30 cellular contexts compared by ENCODE assay signal in genomic region chr4:138095378-138095777, GRCh38.
"Had no signal": no experiment of that assay in that cellular context is flagged by ENCODE, and none has a peak within 500 bp of the region (broad histone marks: within the 10 kb centered on the region; RNA-seq: fewer than 3 reads in every experiment).

No MANE protein-coding gene starts in this region.

- H3K36me3 ChIP-seq: ascending aorta, breast epithelium had no signal

- DNase-seq: activated CD4-positive, alpha-beta memory T cell treated with anti-CD3 and anti-CD28 coated beads, Interleukin-2, amount 10 ng/mL, durations not matched to agents 7 days and 5 days; activated CD4-positive, alpha-beta T cell treated with anti-CD3 and anti-CD28 coated beads for 36 hours; activated CD4-positive, alpha-beta T cell treated with anti-CD3 and anti-CD28 coated beads, Interleukin-2, amount 10 ng/mL, durations not matched to agents 7 days and 5 days; activated CD4-positive, alpha-beta T cell treated with anti-CD3 and anti-CD28 coated beads, Interleukin-2, amount 50 U/mL, for 4 hours; activated CD4-positive, CD25-positive, alpha-beta regulatory T cell; activated CD4-positive, CD25-positive, alpha-beta regulatory T cell treated with anti-CD3 and anti-CD28 coated beads, Interleukin-2, amount 50 U/mL, for 72 hours; activated CD8-positive, alpha-beta memory T cell treated with anti-CD3 and anti-CD28 coated beads, Interleukin-2, amount 50 U/mL, for 48 hours; activated gamma-delta T cell; activated naive CD4-positive, alpha-beta T cell; activated naive CD4-positive, alpha-beta T cell treated with anti-CD3 and anti-CD28 coated beads, Interleukin-2, amount 10 ng/mL, durations not matched to agents 7 days and 5 days; activated naive CD8-positive, alpha-beta T cell treated with anti-CD3 and anti-CD28 coated beads, Interleukin-2, amount 10 ng/mL, durations not matched to agents 7 days and 5 days; activated T-cell treated with anti-CD3 and anti-CD28 coated beads for 4 hours; activated T-cell treated with anti-CD3 and anti-CD28 coated beads, Interleukin-2, amount 50 U/mL, for 24 hours; activated T-cell treated with anti-CD3 and anti-CD28 coated beads, Interleukin-2, amount 50 U/mL, for 72 hours; caudate nucleus; cortex of kidney; dermis blood vessel endothelial cell; effector CD4-positive, alpha-beta T cell; effector memory CD8-positive, alpha-beta T cell; foreskin fibroblast; head of caudate nucleus; T-helper 2 cell had no signal

- H3K27ac ChIP-seq: ascending aorta, breast epithelium, epithelial cell of prostate had no signal

- H3K9me3 ChIP-seq: ascending aorta, breast epithelium had no signal

- H3K27me3 Mint-ChIP-seq: activated CD4-positive, alpha-beta memory T cell treated with anti-CD3 and anti-CD28 coated beads, Interleukin-2, amount 10 ng/mL, durations not matched to agents 7 days and 5 days; activated CD4-positive, alpha-beta T cell treated with anti-CD3 and anti-CD28 coated beads, Interleukin-2, amount 10 ng/mL, durations not matched to agents 7 days and 5 days; activated naive CD4-positive, alpha-beta T cell treated with anti-CD3 and anti-CD28 coated beads, Interleukin-2, amount 10 ng/mL, durations not matched to agents 7 days and 5 days; activated T-cell treated with anti-CD3 and anti-CD28 coated beads, Interleukin-2, amount 50 U/mL, for 24 hours; effector memory CD8-positive, alpha-beta T cell had no signal

- H3K4me3 ChIP-seq: ascending aorta, breast epithelium had no signal

- H3K36me3 Mint-ChIP-seq: activated naive CD4-positive, alpha-beta T cell treated with anti-CD3 and anti-CD28 coated beads, Interleukin-2, amount 10 ng/mL, durations not matched to agents 7 days and 5 days; activated naive CD4-positive, alpha-beta T cell treated with anti-CD3 and anti-CD28 coated beads, Interleukin-2, amount 50 U/mL, for 72 hours; activated naive CD8-positive, alpha-beta T cell treated with anti-CD3 and anti-CD28 coated beads, Interleukin-2, amount 10 ng/mL, durations not matched to agents 7 days and 5 days; brain had no signal

- ATAC-seq: activated CD4-positive, alpha-beta T cell treated with anti-CD3 and anti-CD28 coated beads for 36 hours; activated naive CD4-positive, alpha-beta T cell treated with anti-CD3 and anti-CD28 coated beads, Interleukin-2, amount 50 U/mL, for 72 hours; activated T-cell treated with anti-CD3 and anti-CD28 coated beads, Interleukin-2, amount 50 U/mL, for 72 hours; effector memory CD8-positive, alpha-beta T cell had no signal

- H3K4me3 Mint-ChIP-seq: activated CD4-positive, alpha-beta memory T cell treated with anti-CD3 and anti-CD28 coated beads, Interleukin-2, amount 10 ng/mL, durations not matched to agents 7 days and 5 days; activated CD4-positive, alpha-beta T cell treated with anti-CD3 and anti-CD28 coated beads for 36 hours; activated CD4-positive, alpha-beta T cell treated with anti-CD3 and anti-CD28 coated beads, Interleukin-2, amount 10 ng/mL, durations not matched to agents 7 days and 5 days; activated naive CD4-positive, alpha-beta T cell treated with anti-CD3 and anti-CD28 coated beads, Interleukin-2, amount 10 ng/mL, durations not matched to agents 7 days and 5 days; activated naive CD8-positive, alpha-beta T cell treated with anti-CD3 and anti-CD28 coated beads, Interleukin-2, amount 10 ng/mL, durations not matched to agents 7 days and 5 days; activated T-cell treated with anti-CD3 and anti-CD28 coated beads, Interleukin-2, amount 50 U/mL, for 24 hours; activated T-cell treated with anti-CD3 and anti-CD28 coated beads, Interleukin-2, amount 50 U/mL, for 72 hours; brain; effector memory CD8-positive, alpha-beta T cell had no signal

- FAIRE-seq: colon, endometrium, frontal cortex had no signal

- H3K9me3 Mint-ChIP-seq: activated CD4-positive, alpha-beta memory T cell treated with anti-CD3 and anti-CD28 coated beads, Interleukin-2, amount 10 ng/mL, durations not matched to agents 7 days and 5 days; activated CD4-positive, alpha-beta T cell treated with anti-CD3 and anti-CD28 coated beads, Interleukin-2, amount 10 ng/mL, durations not matched to agents 7 days and 5 days; activated naive CD4-positive, alpha-beta T cell treated with anti-CD3 and anti-CD28 coated beads, Interleukin-2, amount 10 ng/mL, durations not matched to agents 7 days and 5 days; activated naive CD4-positive, alpha-beta T cell treated with anti-CD3 and anti-CD28 coated beads, Interleukin-2, amount 50 U/mL, for 72 hours; activated naive CD8-positive, alpha-beta T cell treated with anti-CD3 and anti-CD28 coated beads, Interleukin-2, amount 10 ng/mL, durations not matched to agents 7 days and 5 days; activated T-cell treated with anti-CD3 and anti-CD28 coated beads, Interleukin-2, amount 50 U/mL, for 24 hours; activated T-cell treated with anti-CD3 and anti-CD28 coated beads, Interleukin-2, amount 50 U/mL, for 72 hours had no signal

- H3K27ac Mint-ChIP-seq: activated CD4-positive, alpha-beta memory T cell treated with anti-CD3 and anti-CD28 coated beads, Interleukin-2, amount 10 ng/mL, durations not matched to agents 7 days and 5 days; activated CD4-positive, alpha-beta T cell treated with anti-CD3 and anti-CD28 coated beads for 36 hours; activated CD4-positive, alpha-beta T cell treated with anti-CD3 and anti-CD28 coated beads, Interleukin-2, amount 10 ng/mL, durations not matched to agents 7 days and 5 days; activated naive CD4-positive, alpha-beta T cell treated with anti-CD3 and anti-CD28 coated beads, Interleukin-2, amount 10 ng/mL, durations not matched to agents 7 days and 5 days; activated naive CD4-positive, alpha-beta T cell treated with anti-CD3 and anti-CD28 coated beads, Interleukin-2, amount 50 U/mL, for 72 hours; activated naive CD8-positive, alpha-beta T cell treated with anti-CD3 and anti-CD28 coated beads, Interleukin-2, amount 10 ng/mL, durations not matched to agents 7 days and 5 days; activated T-cell treated with anti-CD3 and anti-CD28 coated beads, Interleukin-2, amount 50 U/mL, for 24 hours; activated T-cell treated with anti-CD3 and anti-CD28 coated beads, Interleukin-2, amount 50 U/mL, for 72 hours; brain; effector memory CD8-positive, alpha-beta T cell had no signal

- H3K27me3 ChIP-seq: ascending aorta, breast epithelium had no signal

- H3K4me1 ChIP-seq: breast epithelium had no signal

- H3K4me1 Mint-ChIP-seq: activated CD4-positive, alpha-beta memory T cell treated with anti-CD3 and anti-CD28 coated beads, Interleukin-2, amount 10 ng/mL, durations not matched to agents 7 days and 5 days; activated CD4-positive, alpha-beta T cell treated with anti-CD3 and anti-CD28 coated beads for 36 hours; activated CD4-positive, alpha-beta T cell treated with anti-CD3 and anti-CD28 coated beads, Interleukin-2, amount 10 ng/mL, durations not matched to agents 7 days and 5 days; activated naive CD4-positive, alpha-beta T cell treated with anti-CD3 and anti-CD28 coated beads, Interleukin-2, amount 10 ng/mL, durations not matched to agents 7 days and 5 days; activated naive CD8-positive, alpha-beta T cell treated with anti-CD3 and anti-CD28 coated beads, Interleukin-2, amount 10 ng/mL, durations not matched to agents 7 days and 5 days had no signal
